ENCODE assay signal across 14 cellular contexts in the genomic region with DNA sequence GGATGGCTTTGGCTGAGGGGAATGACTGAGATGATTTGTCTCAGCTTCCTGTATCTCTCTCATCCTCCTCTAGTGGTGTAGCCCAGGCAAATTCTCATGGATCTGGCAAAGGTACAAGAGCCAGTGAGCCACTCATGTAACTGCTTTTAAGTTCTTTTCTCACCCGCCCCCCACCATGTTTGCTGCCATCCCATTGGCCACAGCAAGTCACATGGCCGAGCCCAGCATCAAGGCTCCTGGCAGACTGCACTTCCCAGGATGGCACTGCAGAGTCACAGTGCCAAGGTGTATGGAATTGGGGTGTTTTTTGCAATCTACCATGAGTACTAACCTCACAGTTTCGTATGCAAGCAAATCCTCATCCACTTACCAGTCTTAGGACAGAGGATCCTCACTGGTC. TPM values are rescaled to one million over a fixed set of nuclear protein-coding genes. Genes with fewer than 3 reads are reported as not detected.
DNase-seq lines count a peak whose midpoint lies in the region; ATAC-seq and TF ChIP-seq lines count a peak whose summit lies in the region.
"Had no signal": no experiment of that assay in that cellular context is flagged by ENCODE, and none has a peak within 500 bp of the region (broad histone marks: within the 10 kb centered on the region; RNA-seq: fewer than 3 reads in every experiment).

No MANE protein-coding gene starts in this region.

- CTCF ChIA-PET in CD4-positive, alpha-beta T cell (lab: Charles Lee) = no interaction called here

- intact Hi-C loops in CD4-positive, alpha-beta T cell (cut with DNase I, micrococcal nuclease) = no loop called here

- H3K9me3 ChIP-seq in CD4-positive, alpha-beta T cell (ENCODE audit: control insufficient read depth, low read length) = no peaks in the 10 kb centered on the region
- H3K9me3 ChIP-seq in HUES48 (ENCODE audit: control insufficient read depth, insufficient read depth, low read length) (no peaks in the 10 kb centered on the region), SJCRH30 (replicated peaks) (no peaks in the 10 kb centered on the region)

- no peak overlapping the region for H3K27ac ChIP-seq in CD4-positive, alpha-beta T cell (ENCODE audit: low read depth, low read length)
- H3K27ac ChIP-seq in HUES48 (ENCODE audit: low read depth, low read length) (peak overlapping the region; percentile 21), SJCRH30 (no peak overlapping the region)

- no peak overlapping the region for H3K9ac ChIP-seq in HUES48 (ENCODE audit: low read depth, low read length)

- peaks cover 95% of the 10 kb centered on the region for H3K4me1 Mint-ChIP-seq in CD4-positive, alpha-beta T cell (ENCODE audit: low read depth)

- no peaks in the 10 kb centered on the region for H3K9me3 Mint-ChIP-seq in CD4-positive, alpha-beta T cell

- H3K27me3 ChIP-seq in CD4-positive, alpha-beta T cell (ENCODE audit: control insufficient read depth, insufficient read depth, low read length) = no peaks in the 10 kb centered on the region
- H3K27me3 ChIP-seq in HUES48 (ENCODE audit: control insufficient read depth, insufficient read depth, low read length) = no peaks in the 10 kb centered on the region
- H3K27me3 ChIP-seq in SJCRH30 = no peaks in the 10 kb centered on the region

- H3K4me3 ChIP-seq in HUES48 (ENCODE audit: low read depth, low read length) = no peak overlapping the region
- no peak overlapping the region for H3K4me3 ChIP-seq in fibroblast of mammary gland (ENCODE audit: control insufficient read depth, low read depth, low read length)
- H3K4me3 ChIP-seq in SJCRH30 = no peak overlapping the region

- POLR2A ChIA-PET in CD4-positive, alpha-beta T cell (lab: Charles Lee) = no interaction called here

- no peak for TF ChIP-seq CTCF in CD4-positive, alpha-beta T cell (IDR thresholded peaks at IDR 0.05)
- no peak for TF ChIP-seq CTCF in fibroblast of mammary gland (conservative IDR thresholded peaks at IDR 0.05; ENCODE audit: control insufficient read depth, insufficient read depth, low read depth, low read length)

- no peak overlapping the region for H3K4me3 Mint-ChIP-seq in CD4-positive, alpha-beta T cell

- ATAC-seq in CD4-positive, alpha-beta T cell (ENCODE audit: poor library complexity) = no peak
- ATAC-seq: HepG2, PC-3 had no signal

- peaks cover 22% of the 10 kb centered on the region for H3K4me1 ChIP-seq in HUES48 (ENCODE audit: control insufficient read depth, insufficient read depth, low read length)
- no peaks in the 10 kb centered on the region for H3K4me1 ChIP-seq in SJCRH30

- DNase-seq in CD4-positive, alpha-beta T cell = no peak
- peak; percentile 76 for DNase-seq in NCI-H345 (lab: John Stamatoyannopoulos, UW)
- peak; percentile 38 for DNase-seq in fibroblast of mammary gland (ENCODE audit: low read depth)
- DNase-seq in amniotic stem cell (lab: John Stamatoyannopoulos, UW) = no peak
- no peak for DNase-seq in AML-193 (lab: John Stamatoyannopoulos, UW)
- DNase-seq in NOMO-1 treated with dmso at 0.1 percent for 144 hours (lab: John Stamatoyannopoulos, UW; ENCODE audit: unreplicated experiment) = no peak
- DNase-seq in SJCRH30 = no peak
- DNase-seq: activated naive CD4-positive, alpha-beta T cell; left cardiac atrium; PC-3; stimulated activated CD4-positive, alpha-beta T cell treated with anti-CD3 and anti-CD28 coated beads, Interleukin-2, amount 100 ng/mL, for 48 hours; stimulated activated naive CD4-positive, alpha-beta T cell treated with Interleukin-2 at 50 U/mL for 16 hours had no signal

- no peaks in the 10 kb centered on the region for H3K27me3 Mint-ChIP-seq in CD4-positive, alpha-beta T cell

- peak overlapping the region; percentile 16 for H3K27ac Mint-ChIP-seq in CD4-positive, alpha-beta T cell

- H3K36me3 Mint-ChIP-seq in CD4-positive, alpha-beta T cell (ENCODE audit: low read depth) = peaks cover 27% of the 10 kb centered on the region

- no peaks in the 10 kb centered on the region for H3K36me3 ChIP-seq in HUES48 (ENCODE audit: control insufficient read depth, insufficient read depth, low read length)
- H3K36me3 ChIP-seq in SJCRH30 = no peaks in the 10 kb centered on the region

RNA-seq across cellular contexts. Expression of gene CHST11, which starts 50.9 kb away (rescaled TPM):
- 10 to 100 TPM; 53.4 to 53.6 TPM for total RNA-seq in CD4-positive, alpha-beta T cell
- 31.8 and 37.0 TPM in 2 replicates for total RNA-seq in SJCRH30 (2014; rRNA removed; shearing (Covaris generic))
- total RNA-seq: HepG2 had no signal

Comparison
In these comparisons a context has a peak if more than half of its experiments do, and no peak if none do; other contexts are left out.
1. DNase-seq: peak in NCI-H345 (single experiment) and fibroblast of mammary gland (single experiment); none in CD4-positive, alpha-beta T cell (0 of 10), amniotic stem cell (single experiment), AML-193 (0 of 2), NOMO-1 treated with dmso at 0.1 percent for 144 hours (single experiment) and SJCRH30 (0 of 2).